19 cellular contexts compared by ENCODE assay signal in genomic region chr4:52249583-52249982, GRCh38.
"Had no signal": no experiment of that assay in that cellular context is flagged by ENCODE, and none has a peak within 500 bp of the region (broad histone marks: within the 10 kb centered on the region; RNA-seq: fewer than 3 reads in every experiment).

No MANE protein-coding gene starts in this region.

- H3K27me3 ChIP-seq: esophagus squamous epithelium, foreskin keratinocyte, hepatocyte, pancreas, stomach, transverse colon had no signal

- H3K4me3 Mint-ChIP-seq: effector memory CD8-positive, alpha-beta T cell; memory B cell; natural killer cell treated with Interleukin-12 subunit alpha and Interleukin-12 subunit beta and Interleukin-15 and Interleukin-18, amount 100 ng/mL, for 72 hours had no signal

- H3K27ac ChIP-seq: esophagus squamous epithelium, foreskin keratinocyte, hepatocyte, lower lobe of right lung, pancreas, stomach, thoracic aorta, transverse colon had no signal

- H3K36me3 Mint-ChIP-seq: memory B cell; natural killer cell treated with Interleukin-12 subunit alpha and Interleukin-12 subunit beta and Interleukin-15 and Interleukin-18, amount 100 ng/mL, for 72 hours had no signal

- H3K27me3 Mint-ChIP-seq: effector memory CD8-positive, alpha-beta T cell; memory B cell; natural killer cell treated with Interleukin-12 subunit alpha and Interleukin-12 subunit beta and Interleukin-15 and Interleukin-18, amount 100 ng/mL, for 72 hours had no signal

- H3K79me2 ChIP-seq: hepatocyte had no signal

- H3K4me1 ChIP-seq: foreskin keratinocyte, lower lobe of right lung, pancreas, transverse colon had no signal

- DNase-seq: effector memory CD8-positive, alpha-beta T cell; esophagus squamous epithelium; kidney; lower lobe of right lung; midbrain; occipital lobe; pancreas; stimulated activated CD4-positive, alpha-beta T cell treated with anti-CD3 and anti-CD28 coated beads, Interleukin-2, amount 100 ng/mL, for 24 hours; stimulated activated naive CD4-positive, alpha-beta T cell; stomach; substantia nigra; transverse colon had no signal

- H3K27ac Mint-ChIP-seq: effector memory CD8-positive, alpha-beta T cell; memory B cell; natural killer cell treated with Interleukin-12 subunit alpha and Interleukin-12 subunit beta and Interleukin-15 and Interleukin-18, amount 100 ng/mL, for 72 hours had no signal

- ATAC-seq: effector memory CD8-positive, alpha-beta T cell; natural killer cell treated with Interleukin-12 subunit alpha and Interleukin-12 subunit beta and Interleukin-15 and Interleukin-18, amount 100 ng/mL, for 72 hours had no signal

- H3K4me1 Mint-ChIP-seq: memory B cell had no signal

- H3K36me3 ChIP-seq: esophagus squamous epithelium, left ventricle myocardium inferior, lower lobe of right lung, pancreas, stomach, thoracic aorta, transverse colon had no signal

- H3K9me3 ChIP-seq: pancreas, stomach, thoracic aorta, transverse colon had no signal

- H3K4me2 ChIP-seq: hepatocyte had no signal

- H3K4me3 ChIP-seq: esophagus squamous epithelium, hepatocyte, left ventricle myocardium inferior, lower lobe of right lung, pancreas, skin epidermis, stomach, thoracic aorta, transverse colon had no signal
